ENCODE assay signal across 25 cellular contexts in genomic region chr2:133768261-133769021, GRCh38.
DNase-seq lines count a peak whose midpoint lies in the region; TF ChIP-seq lines count a peak whose summit lies in the region.
"Had no signal": no experiment of that assay in that cellular context is flagged by ENCODE, and none has a peak within 500 bp of the region (broad histone marks: within the 10 kb centered on the region; RNA-seq: fewer than 3 reads in every experiment).

No MANE protein-coding gene starts in this region.

- no peak overlapping the region for H2AFZ ChIP-seq in mammary epithelial cell (ENCODE audit: low read depth, low read length)
- H2AFZ ChIP-seq: PC-9 had no signal

- WGBS in mammary epithelial cell (ENCODE audit: low coverage, missing lambda C conversion rate) = 26% methylated on average over 5 of the region's 7 CpGs
- 71 to 81% (median 79%) methylated on average over 7 of the region's 7 CpGs for WGBS in stomach, 5 donors

- H3K27ac ChIP-seq in mammary epithelial cell (ENCODE audit: insufficient read depth, low read depth, low read length) = no peak overlapping the region
- peak overlapping the region; percentile 56 for H3K27ac ChIP-seq in left ventricle myocardium inferior (replicated peaks)
- no peak overlapping the region for H3K27ac ChIP-seq in stomach
- H3K27ac ChIP-seq: 22Rv1, PC-9, SJCRH30, upper lobe of left lung had no signal

- dilution Hi-C loops in mammary epithelial cell (cut with HindIII; ENCODE audit: low sequenced_read_pairs) = no loop called here

- no peak for TF ChIP-seq POLR2A in stomach (IDR thresholded peaks at IDR 0.05)

- in situ Hi-C loops in mammary epithelial cell (cut with MboI; ENCODE audit: low sequenced_read_pairs in 2 of 2) = no loop called here

- no peak overlapping the region for H3K4me2 ChIP-seq in mammary epithelial cell (ENCODE audit: insufficient read depth, low read depth, low read length)
- H3K4me2 ChIP-seq: PC-9 had no signal

- BruUV-seq in mammary epithelial cell (replicated peaks; lab: Mats Ljungman, UMichigan) = no TSS peak

- no peaks in the 10 kb centered on the region for H3K9me3 ChIP-seq in mammary epithelial cell (replicated peaks; ENCODE audit: insufficient read depth, low read length)
- no peaks in the 10 kb centered on the region for H3K9me3 ChIP-seq in left ventricle myocardium inferior (replicated peaks)
- H3K9me3 ChIP-seq in stomach = no peaks in the 10 kb centered on the region
- H3K9me3 ChIP-seq: HAP-1, SJCRH30, upper lobe of left lung had no signal

- H3K79me2 ChIP-seq in mammary epithelial cell (ENCODE audit: insufficient read depth, low read length) = no peaks in the 10 kb centered on the region

- TF ChIP-seq CTCF in mammary epithelial cell (conservative IDR thresholded peaks at IDR 0.05 in 1 of 2, IDR thresholded peaks at IDR 0.05 in 1 of 2; ENCODE audit: extremely low read depth in 1 of 2, insufficient read depth in 1 of 2, low read depth in 1 of 2, low read length in 2 of 2) (no peak), left ventricle myocardium inferior (IDR thresholded peaks at IDR 0.05; ENCODE audit: borderline replicate concordance) (no peak), stomach (IDR thresholded peaks at IDR 0.05) (no peak)

- H3K4me1 ChIP-seq in mammary epithelial cell (ENCODE audit: insufficient read depth, low read length) (peaks cover 5% of the 10 kb centered on the region), left ventricle myocardium inferior (peaks cover 46% of the 10 kb centered on the region), stomach (peaks cover 0 to 15% (median 0%) of the 10 kb centered on the region in 4 donors)
- H3K4me1 ChIP-seq: HAP-1, SJCRH30, upper lobe of left lung had no signal

- no peaks in the 10 kb centered on the region for H3K36me3 ChIP-seq in mammary epithelial cell (ENCODE audit: insufficient read depth, low read length)
- H3K36me3 ChIP-seq in left ventricle myocardium inferior = no peaks in the 10 kb centered on the region
- H3K36me3 ChIP-seq in stomach = no peaks in the 10 kb centered on the region
- H3K36me3 ChIP-seq: HAP-1, SJCRH30, upper lobe of left lung had no signal

- no peaks in the 10 kb centered on the region for H4K20me1 ChIP-seq in mammary epithelial cell (ENCODE audit: insufficient read depth, low read length)

- no peak overlapping the region for H3K9ac ChIP-seq in mammary epithelial cell (ENCODE audit: insufficient read depth, low read length)

- intact Hi-C loops in mammary epithelial cell (cut with micrococcal nuclease) = no loop called here
- intact Hi-C loops in left ventricle myocardium inferior (cut with micrococcal nuclease) = no loop called here
- intact Hi-C loops in stomach (cut with DNase I; ENCODE audit: low total_unique reads) = no loop called here

- no peak overlapping the region for H3K4me3 ChIP-seq in mammary epithelial cell (replicated peaks in 1 of 3; ENCODE audit: insufficient read depth in 1 of 3, low read depth in 2 of 3, low read length in 3 of 3)
- no peak overlapping the region for H3K4me3 ChIP-seq in left ventricle myocardium inferior
- H3K4me3 ChIP-seq in stomach = no peak overlapping the region
- H3K4me3 ChIP-seq: HAP-1, PC-9, SJCRH30, upper lobe of left lung had no signal

- H3K27me3 ChIP-seq in mammary epithelial cell (ENCODE audit: insufficient read depth, low read length) = no peaks in the 10 kb centered on the region
- H3K27me3 ChIP-seq in left ventricle myocardium inferior (ENCODE audit: low read depth) = no peaks in the 10 kb centered on the region
- no peaks in the 10 kb centered on the region for H3K27me3 ChIP-seq in stomach
- H3K27me3 ChIP-seq: SJCRH30, upper lobe of left lung had no signal

- DNase-seq in DMS 273 (lab: John Stamatoyannopoulos, UW; ENCODE audit: unreplicated experiment) (peak; percentile 4), DMS 273 treated with DMSO at 0.1 percent for 48 hours (lab: John Stamatoyannopoulos, UW) (no peak), mammary epithelial cell (peak; percentile 48), left ventricle myocardium inferior (peak; percentile 76), stomach (peak; percentile 49), hepatic stellate cell (ENCODE audit: low spot score) (no peak), NCI-H345 (lab: John Stamatoyannopoulos, UW) (no peak)
- DNase-seq in activated effector memory CD4-positive, alpha-beta T cell treated with Interleukin-2 at 50 U/mL for 16 hours = no peak
- DNase-seq: activated CD4-positive, alpha-beta T cell treated with anti-CD3 and anti-CD28 coated beads for 4 hours; activated CD8-positive, alpha-beta memory T cell treated with anti-CD3 and anti-CD28 coated beads, Interleukin-2, amount 10 ng/mL, durations not matched to agents 7 days and 5 days; activated naive CD8-positive, alpha-beta T cell treated with anti-CD3 and anti-CD28 coated beads for 36 hours; dermis blood vessel endothelial cell; Karpas-422; left colon; midbrain; NCI-H1105 treated with DMSO at 0.1 percent for 48 hours; NCI-H774; PC-9; SJCRH30; small intestine; stimulated activated CD4-positive, alpha-beta T cell treated with anti-CD3 and anti-CD28 coated beads, Interleukin-2, amount 100 ng/mL, for 48 hours; T-helper 1 cell; upper lobe of left lung had no signal

- CTCF ChIA-PET in mammary epithelial cell (lab: Charles Lee; ENCODE audit: low non-redundant PET) = no interaction called here

- TF ChIP-seq EP300 in stomach (IDR thresholded peaks at IDR 0.05) = no peak

Comparison
In these comparisons a context has a peak if more than half of its experiments do, and no peak if none do; other contexts are left out.
1. DNase-seq: peak in DMS 273 (single experiment), mammary epithelial cell (single experiment), left ventricle myocardium inferior (single experiment) and stomach (single experiment); none in DMS 273 treated with DMSO at 0.1 percent for 48 hours (single experiment), activated effector memory CD4-positive, alpha-beta T cell treated with Interleukin-2 at 50 U/mL for 16 hours (single experiment), hepatic stellate cell (single experiment) and NCI-H345 (single experiment).